ENCODE assay signal across 13 cellular contexts in the genomic region with DNA sequence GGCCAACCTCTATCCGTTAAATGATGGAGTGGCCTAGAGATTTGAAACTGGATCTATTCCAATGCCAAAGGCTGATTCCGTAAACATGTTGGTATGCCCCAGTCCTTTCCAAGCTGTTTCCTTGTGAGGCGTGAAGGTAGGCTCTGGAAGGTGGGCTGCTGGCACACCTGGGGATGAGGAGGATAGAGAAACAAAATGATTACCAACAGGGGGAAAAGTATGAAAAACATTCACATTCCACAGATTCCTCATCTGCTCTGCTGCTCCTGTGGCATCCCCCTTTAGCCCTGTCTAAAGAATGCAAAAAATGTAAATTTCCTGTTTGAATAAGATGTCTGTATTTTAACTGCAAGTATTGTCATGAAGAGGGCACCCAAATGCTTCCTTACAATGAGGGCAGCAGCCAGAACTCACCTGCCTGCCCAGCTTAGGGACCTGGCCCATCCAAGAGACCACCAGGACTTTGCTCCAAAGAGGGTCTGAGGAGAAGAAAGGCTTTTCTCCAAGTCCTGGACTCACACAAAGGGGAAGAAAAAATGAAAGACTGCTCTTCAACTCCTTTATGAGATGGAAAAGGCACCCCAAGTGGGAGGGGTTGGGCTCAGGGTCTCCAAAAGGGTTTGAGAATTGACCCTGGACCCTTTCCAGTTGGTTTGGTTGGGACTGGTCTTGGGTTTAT.
DNase-seq lines count a peak whose midpoint lies in the region; ATAC-seq and TF ChIP-seq lines count a peak whose summit lies in the region.
"Had no signal": no experiment of that assay in that cellular context is flagged by ENCODE, and none has a peak within 500 bp of the region (broad histone marks: within the 10 kb centered on the region; RNA-seq: fewer than 3 reads in every experiment).

No MANE protein-coding gene starts in this region.

- H2AFZ ChIP-seq in MM.1S (ENCODE audit: low read length): no peak overlapping the region

- H3F3A ChIP-seq in MM.1S (ENCODE audit: insufficient read depth, low read length): peaks cover 30% of the 10 kb centered on the region

- no peak overlapping the region for H3K4me2 ChIP-seq in MM.1S (ENCODE audit: low read depth, low read length)

- ATAC-seq in SK-N-SH treated with all-trans-retinoic acid at 6 μM for 48 hours: peak; percentile 64
- no peak for ATAC-seq in HG03135 (IDR thresholded peaks at IDR 0.05; ENCODE audit: unreplicated experiment)
- ATAC-seq: Panc1 had no signal

- DNase-seq in EL: peak; percentile 77
- DNase-seq in hepatic stellate cell (ENCODE audit: low spot score): peak; percentile 51
- no peak for DNase-seq in midbrain (lab: John Stamatoyannopoulos, UW)
- DNase-seq in MM.1S: no peak
- DNase-seq in DMS79 treated with DMSO at 0.1 percent for 48 hours (lab: John Stamatoyannopoulos, UW): no peak
- DNase-seq: activated naive CD8-positive, alpha-beta T cell treated with anti-CD3 and anti-CD28 coated beads for 36 hours; NCI-H2081 treated with DMSO at 0.1 percent for 48 hours; stimulated activated CD4-positive, alpha-beta T cell treated with anti-CD3 and anti-CD28 coated beads, Interleukin-4, amount 100 ng/mL, for 24 hours; tibial artery had no signal

- no peak overlapping the region for H3K4me3 ChIP-seq in rectal smooth muscle tissue (ENCODE audit: low read length)
- no peak overlapping the region for H3K4me3 ChIP-seq in MM.1S (ENCODE audit: low read length)
- H3K4me3 ChIP-seq: tibial artery had no signal

- H3K36me3 ChIP-seq in rectal smooth muscle tissue (ENCODE audit: control insufficient read depth, insufficient read depth, low read length): no peaks in the 10 kb centered on the region
- H3K36me3 ChIP-seq in MM.1S (replicated peaks; ENCODE audit: insufficient read depth, low read length): no peaks in the 10 kb centered on the region
- H3K36me3 ChIP-seq: tibial artery had no signal

- no peaks in the 10 kb centered on the region for H4K20me1 ChIP-seq in MM.1S (ENCODE audit: insufficient read depth, low read length)

- no peaks in the 10 kb centered on the region for H3K27me3 ChIP-seq in rectal smooth muscle tissue (ENCODE audit: control insufficient read depth, insufficient read depth, low read length)
- H3K27me3 ChIP-seq in MM.1S (replicated peaks; ENCODE audit: insufficient read depth, low read length): no peaks in the 10 kb centered on the region
- H3K27me3 ChIP-seq: tibial artery had no signal

- no peaks in the 10 kb centered on the region for H3K9me2 ChIP-seq in MM.1S (replicated peaks; ENCODE audit: insufficient read depth, low read length)

- H3K4me1 ChIP-seq in rectal smooth muscle tissue (ENCODE audit: control insufficient read depth, insufficient read depth, low read length): peaks cover 13% of the 10 kb centered on the region
- peaks cover 48% of the 10 kb centered on the region for H3K4me1 ChIP-seq in MM.1S (ENCODE audit: low read length)

- no peaks in the 10 kb centered on the region for H3K79me2 ChIP-seq in MM.1S (ENCODE audit: low read length)

- no peak for TF ChIP-seq CTCF in MM.1S (IDR thresholded peaks at IDR 0.05; ENCODE audit: low read length)

- H3K9ac ChIP-seq in rectal smooth muscle tissue (ENCODE audit: low read length) (no peak overlapping the region), MM.1S (ENCODE audit: low read length) (no peak overlapping the region)

- H3K9me3 ChIP-seq in MM.1S (replicated peaks; ENCODE audit: insufficient read depth, low read length): no peaks in the 10 kb centered on the region
- H3K9me3 ChIP-seq: tibial artery had no signal

- H3K27ac ChIP-seq in rectal smooth muscle tissue (ENCODE audit: low read depth, low read length) (peak overlapping the region; percentile 16), MM.1S (ENCODE audit: low read length) (no peak overlapping the region)
- H3K27ac ChIP-seq: tibial artery had no signal

TF ChIP-seq in SK-N-SH treated with all-trans-retinoic acid at 6 μM for 48 hours, 23 proteins besides CTCF, POLR2A, EP300 and RAD21:
- TF ChIP-seq, protein P1, sequence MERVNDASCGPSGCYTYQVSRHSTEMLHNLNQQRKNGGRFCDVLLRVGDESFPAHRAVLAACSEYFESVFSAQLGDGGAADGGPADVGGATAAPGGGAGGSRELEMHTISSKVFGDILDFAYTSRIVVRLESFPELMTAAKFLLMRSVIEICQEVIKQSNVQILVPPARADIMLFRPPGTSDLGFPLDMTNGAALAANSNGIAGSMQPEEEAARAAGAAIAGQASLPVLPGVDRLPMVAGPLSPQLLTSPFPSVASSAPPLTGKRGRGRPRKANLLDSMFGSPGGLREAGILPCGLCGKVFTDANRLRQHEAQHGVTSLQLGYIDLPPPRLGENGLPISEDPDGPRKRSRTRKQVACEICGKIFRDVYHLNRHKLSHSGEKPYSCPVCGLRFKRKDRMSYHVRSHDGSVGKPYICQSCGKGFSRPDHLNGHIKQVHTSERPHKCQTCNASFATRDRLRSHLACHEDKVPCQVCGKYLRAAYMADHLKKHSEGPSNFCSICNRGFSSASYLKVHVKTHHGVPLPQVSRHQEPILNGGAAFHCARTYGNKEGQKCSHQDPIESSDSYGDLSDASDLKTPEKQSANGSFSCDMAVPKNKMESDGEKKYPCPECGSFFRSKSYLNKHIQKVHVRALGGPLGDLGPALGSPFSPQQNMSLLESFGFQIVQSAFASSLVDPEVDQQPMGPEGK (CRISPR knock-in tag; IDR thresholded peaks at IDR 0.05; ENCODE audit: borderline replicate concordance): no peak
- TF ChIP-seq ISL1 (CRISPR knock-in tag; IDR thresholded peaks at IDR 0.05): peak; percentile 43

Comparison
In these comparisons a context has a peak if more than half of its experiments do, and no peak if none do; other contexts are left out.
1. DNase-seq: peak in EL (single experiment) and hepatic stellate cell (single experiment); none in midbrain (single experiment), MM.1S (single experiment) and DMS79 treated with DMSO at 0.1 percent for 48 hours (single experiment).